In the genomic region with DNA sequence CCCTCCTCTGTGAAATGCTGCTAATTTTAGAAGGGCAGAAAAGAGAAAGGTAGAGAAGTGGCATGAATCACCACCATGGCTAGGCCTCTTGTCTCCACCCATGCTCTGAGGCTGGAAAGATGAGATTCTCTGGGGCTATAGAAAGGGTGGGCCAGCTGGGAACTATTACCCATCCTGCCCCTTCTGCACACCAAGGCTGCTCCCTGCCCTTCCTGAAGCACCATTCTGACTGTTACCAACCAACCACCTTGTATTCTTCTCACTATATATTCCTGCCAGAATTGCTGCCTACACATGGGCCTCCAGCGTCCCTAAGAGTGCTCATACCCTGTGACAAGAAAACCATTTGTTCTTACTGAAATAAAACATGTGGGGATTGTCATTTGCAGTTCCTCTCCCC, we compare ENCODE assay signal across 21 cellular contexts. TPM values are rescaled to one million over a fixed set of nuclear protein-coding genes. Genes with fewer than 3 reads are reported as not detected.
DNase-seq lines count a peak whose midpoint lies in the region; FAIRE-seq and TF ChIP-seq lines count a peak whose summit lies in the region.
"Had no signal": no experiment of that assay in that cellular context is flagged by ENCODE, and none has a peak within 500 bp of the region (broad histone marks: within the 10 kb centered on the region; RNA-seq: fewer than 3 reads in every experiment).

No MANE protein-coding gene starts in this region.

- H3K4me1 ChIP-seq in iPS-15b (ENCODE audit: control insufficient read depth, insufficient read depth, low read length), result peaks cover 16% of the 10 kb centered on the region

- peaks cover 68% of the 10 kb centered on the region for H3K4me1 Mint-ChIP-seq in brain
- no peaks in the 10 kb centered on the region for H3K4me1 Mint-ChIP-seq in activated CD4-positive, alpha-beta memory T cell treated with anti-CD3 and anti-CD28 coated beads, Interleukin-2, amount 10 ng/mL, durations not matched to agents 7 days and 5 days

- CTCF ChIA-PET in activated CD4-positive, alpha-beta memory T cell treated with anti-CD3 and anti-CD28 coated beads, Interleukin-2, amount 10 ng/mL, durations not matched to agents 7 days and 5 days (lab: Charles Lee), result no interaction called here

- no peaks in the 10 kb centered on the region for H3K9me3 ChIP-seq in iPS-15b (ENCODE audit: control insufficient read depth, insufficient read depth, low read length)

- TF ChIP-seq CTCF in GM13977 (IDR thresholded peaks at IDR 0.05; ENCODE audit: extremely low read depth, insufficient read depth, missing control alignments), result no peak
- TF ChIP-seq CTCF in brain (conservative IDR thresholded peaks at IDR 0.05), result no peak
- no peak for TF ChIP-seq CTCF in D721Med (IDR thresholded peaks at IDR 0.05; ENCODE audit: insufficient read depth, missing control alignments)

- H3K4me3 Mint-ChIP-seq in brain, result peak overlapping the region in 3 of 5 experiments; percentile 35 to 87 (median 63)
- no peak overlapping the region for H3K4me3 Mint-ChIP-seq in activated CD4-positive, alpha-beta memory T cell treated with anti-CD3 and anti-CD28 coated beads, Interleukin-2, amount 10 ng/mL, durations not matched to agents 7 days and 5 days
- H3K4me3 Mint-ChIP-seq: CD4-positive, alpha-beta memory T cell had no signal

- H3K27me3 ChIP-seq in iPS-15b (ENCODE audit: control insufficient read depth, insufficient read depth, low read length), result peaks cover 98% of the 10 kb centered on the region

- H3K4me3 ChIP-seq in iPS-15b (ENCODE audit: low read depth, low read length), result peak overlapping the region; percentile 3

- H3K9me3 Mint-ChIP-seq in brain, result peaks cover 0 to 16% (median 16%) of the 10 kb centered on the region in 5 experiments
- H3K9me3 Mint-ChIP-seq in activated CD4-positive, alpha-beta memory T cell treated with anti-CD3 and anti-CD28 coated beads, Interleukin-2, amount 10 ng/mL, durations not matched to agents 7 days and 5 days, result no peaks in the 10 kb centered on the region

- peaks cover 98% of the 10 kb centered on the region for H3K27me3 Mint-ChIP-seq in brain
- H3K27me3 Mint-ChIP-seq in activated CD4-positive, alpha-beta memory T cell treated with anti-CD3 and anti-CD28 coated beads, Interleukin-2, amount 10 ng/mL, durations not matched to agents 7 days and 5 days, result peaks cover 85% of the 10 kb centered on the region

- H3K36me3 ChIP-seq in iPS-15b (ENCODE audit: control insufficient read depth, insufficient read depth, low read length), result no peaks in the 10 kb centered on the region

- peak overlapping the region in 2 of 5 experiments; percentile 74 to 96 for H3K27ac Mint-ChIP-seq in brain
- H3K27ac Mint-ChIP-seq in activated CD4-positive, alpha-beta memory T cell treated with anti-CD3 and anti-CD28 coated beads, Interleukin-2, amount 10 ng/mL, durations not matched to agents 7 days and 5 days, result no peak overlapping the region
- H3K27ac Mint-ChIP-seq: CD4-positive, alpha-beta memory T cell had no signal

- POLR2A ChIA-PET in activated CD4-positive, alpha-beta memory T cell treated with anti-CD3 and anti-CD28 coated beads, Interleukin-2, amount 10 ng/mL, durations not matched to agents 7 days and 5 days (lab: Charles Lee), result no interaction called here

- in situ Hi-C loops in GM13977 (cut with MboI; ENCODE audit: low pct_unique_long_range_greater_than_20kb, low sequenced_read_pairs, unreplicated experiment), result no loop called here

- H3K9ac ChIP-seq in iPS-15b (ENCODE audit: low read depth, low read length), result no peak overlapping the region

- DNase-seq in GM13977 (ENCODE audit: low spot score) (peak; percentile 13), NCI-H1694 treated with DMSO at 0.1 percent for 48 hours (lab: John Stamatoyannopoulos, UW) (no peak), D721Med (ENCODE audit: insufficient read length, low spot score) (no peak)
- DNase-seq in activated CD4-positive, alpha-beta memory T cell treated with anti-CD3 and anti-CD28 coated beads, Interleukin-2, amount 10 ng/mL, durations not matched to agents 7 days and 5 days, result no peak
- DNase-seq: C1 segment of cervical spinal cord; Calu3; CD4-positive, alpha-beta memory T cell; COR-L47; DMS153; DMS79 treated with DMSO at 0.1 percent for 48 hours; GF-D8; GOT3; HCEC 1CT had no signal

- FAIRE-seq in D721Med (lab: Jason Lieb, UNC), result no peak
- FAIRE-seq: GM12892, GM19239 had no signal

- H3K36me3 Mint-ChIP-seq in brain, result peaks cover 11% of the 10 kb centered on the region
- H3K36me3 Mint-ChIP-seq in activated CD4-positive, alpha-beta memory T cell treated with anti-CD3 and anti-CD28 coated beads, Interleukin-2, amount 10 ng/mL, durations not matched to agents 7 days and 5 days (ENCODE audit: low read depth), result peaks cover 8% of the 10 kb centered on the region

RNA-seq across cellular contexts. Expression of gene DLX6, which starts 11.4 kb away (rescaled TPM):
- 5.5 TPM for polyA plus RNA-seq in brain (ENCODE audit: insufficient read depth, low read depth, low replicate concordance)
- not detected for total RNA-seq in activated CD4-positive, alpha-beta memory T cell treated with anti-CD3 and anti-CD28 coated beads, Interleukin-2, amount 10 ng/mL, durations not matched to agents 7 days and 5 days
- total RNA-seq: A172; CD4-positive, alpha-beta memory T cell; G401; H7 had no signal
- polyA plus RNA-seq: BJ; CD4-positive, alpha-beta memory T cell had no signal

RNA-seq across cellular contexts. Expression of gene DLX5, which starts 30.7 kb away (rescaled TPM):
- 8.8 TPM for polyA plus RNA-seq in brain (ENCODE audit: insufficient read depth, low read depth, low replicate concordance)
- total RNA-seq in activated CD4-positive, alpha-beta memory T cell treated with anti-CD3 and anti-CD28 coated beads, Interleukin-2, amount 10 ng/mL, durations not matched to agents 7 days and 5 days, result not detected
- total RNA-seq: A172; Calu3; CD4-positive, alpha-beta memory T cell; G401; H7 had no signal
- polyA plus RNA-seq: BJ; CD4-positive, alpha-beta memory T cell had no signal
